ENCODE assay signal across 25 cellular contexts in the genomic region with DNA sequence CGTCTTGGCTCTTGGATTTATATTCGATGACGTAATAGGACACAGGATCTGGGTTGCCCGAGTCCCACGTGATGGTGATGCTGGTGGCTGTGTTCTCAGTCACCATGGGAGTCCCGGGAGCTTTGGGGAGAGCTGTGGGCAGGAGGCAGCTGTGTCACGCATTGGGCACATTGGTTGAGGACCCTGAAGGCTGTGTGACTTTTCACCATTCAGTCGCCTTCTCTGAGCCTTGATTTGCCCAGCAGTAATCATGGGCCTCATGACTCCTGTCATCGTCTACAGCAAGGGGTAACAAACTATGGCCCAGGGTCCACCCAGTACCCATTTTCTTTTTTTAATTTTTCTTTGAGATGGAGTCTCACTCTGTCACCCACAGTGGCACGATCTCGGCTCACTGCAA.
"Had no signal": no experiment of that assay in that cellular context is flagged by ENCODE, and none has a peak within 500 bp of the region (broad histone marks: within the 10 kb centered on the region; RNA-seq: fewer than 3 reads in every experiment).

No MANE protein-coding gene starts in this region.

- DNase-seq: natural killer cell; occipital lobe; ovary; psoas muscle; spleen; stimulated activated CD4-positive, alpha-beta T cell treated with anti-CD3 and anti-CD28 coated beads, Interleukin-12 subunit alpha, Interleukin-12 subunit beta, amount 100 ng/mL, for 4 hours; stimulated activated CD4-positive, alpha-beta T cell treated with anti-CD3 and anti-CD28 coated beads, Interleukin-1b, Interleukin-23, amount 100 ng/mL, for 48 hours; stimulated activated CD4-positive, alpha-beta T cell treated with anti-CD3 and anti-CD28 coated beads, Interleukin-4, amount 100 ng/mL, for 1 hour; stimulated activated CD4-positive, alpha-beta T cell treated with anti-CD3 and anti-CD28 coated beads, Interleukin-4, amount 100 ng/mL, for 4 hours; stimulated activated CD8-positive, alpha-beta memory T cell treated with anti-CD3 and anti-CD28 coated beads, Interleukin-4, amount 100 ng/mL, for 48 hours; stimulated activated naive CD4-positive, alpha-beta T cell; stimulated activated naive CD8-positive, alpha-beta T cell treated with anti-CD3 and anti-CD28 coated beads, Interleukin-15, amount 100 ng/mL, for 72 hours; stimulated activated naive CD8-positive, alpha-beta T cell treated with anti-CD3 and anti-CD28 coated beads, Interleukin-15, Interleukin-2, amounts not matched to agents 100 U/mL and 50 U/mL, for 24 hours; substantia nigra; testis; tibial artery; transverse colon; upper lobe of right lung; uterus had no signal

- H3K4me1 ChIP-seq: neural progenitor cell, parathyroid adenoma, psoas muscle, spleen, suprapubic skin, testis, tibial artery, transverse colon, upper lobe of right lung, uterus had no signal

- H3K4me2 ChIP-seq: neural progenitor cell, smooth muscle cell had no signal

- H2AFZ ChIP-seq: neural progenitor cell, parathyroid adenoma had no signal

- H3K9ac ChIP-seq: neural progenitor cell, parathyroid adenoma had no signal

- H3K9me3 ChIP-seq: ovary, psoas muscle, spleen, suprapubic skin, testis, tibial artery, transverse colon, upper lobe of right lung, uterus had no signal

- H3K27me3 ChIP-seq: neural progenitor cell, ovary, suprapubic skin, testis, tibial artery, transverse colon, upper lobe of right lung, uterus had no signal

- H3K27ac ChIP-seq: neural progenitor cell, ovary, parathyroid adenoma, psoas muscle, skin epidermis, spleen, suprapubic skin, testis, tibial artery, transverse colon, upper lobe of right lung, uterus had no signal

- H3K79me2 ChIP-seq: parathyroid adenoma had no signal

- H3K4me3 ChIP-seq: neural progenitor cell, ovary, psoas muscle, skin epidermis, smooth muscle cell, spleen, suprapubic skin, tibial artery, transverse colon, upper lobe of right lung, uterus had no signal

- H3K36me3 ChIP-seq: ovary, transverse colon, upper lobe of right lung, uterus had no signal

- ATAC-seq: natural killer cell; psoas muscle; stimulated activated memory B cell treated with anti-CD40 and anti-IgM and Interleukin-4, amounts not matched to agents 10 μg/mL and 1 μg/mL and 100 μg/mL, for 72 hours; stimulated activated naive CD8-positive, alpha-beta T cell treated with anti-CD3 and anti-CD28 coated beads, Interleukin-15, amount 100 ng/mL, for 72 hours; stimulated activated naive CD8-positive, alpha-beta T cell treated with anti-CD3 and anti-CD28 coated beads, Interleukin-15, Interleukin-2, amounts not matched to agents 100 U/mL and 50 U/mL, for 24 hours; upper lobe of right lung had no signal
